Comparison of ENCODE assay signal across 8 cellular contexts in genomic region chr7:2355079-2356008, GRCh38. TPM values are rescaled to one million over a fixed set of nuclear protein-coding genes. Genes with fewer than 3 reads are reported as not detected.
DNase-seq lines count a peak whose midpoint lies in the region; ATAC-seq, FAIRE-seq and TF ChIP-seq lines count a peak whose summit lies in the region.

No MANE protein-coding gene starts in this region.

- no peak for TF ChIP-seq POLR2A in GM12891 (IDR thresholded peaks at IDR 0.05; ENCODE audit: low read depth, low read length)

- H3K36me3 Mint-ChIP-seq in dendritic cell treated with granulocyte-macrophage colony-stimulating factor and Interleukin-4, amounts not matched to agents 40 ng/mL and 50 ng/mL, for 4 days (ENCODE audit: low read depth) = peaks cover 50% of the 10 kb centered on the region

- H3K9me3 Mint-ChIP-seq in dendritic cell treated with granulocyte-macrophage colony-stimulating factor and Interleukin-4, amounts not matched to agents 40 ng/mL and 50 ng/mL, for 4 days = no peaks in the 10 kb centered on the region

- peak overlapping the region; percentile 80 to 90 for H3K9ac ChIP-seq in mucosa of rectum (ENCODE audit: low read depth in 1 of 2, low read length in 2 of 2)

- TF ChIP-seq CTCF in GM10266 (IDR thresholded peaks at IDR 0.05; ENCODE audit: control insufficient read depth, insufficient read depth, low read depth, missing control alignments) = no peak

- H3K4me3 ChIP-seq in SJSA1 = peak overlapping the region; percentile 95
- H3K4me3 ChIP-seq in mucosa of rectum (ENCODE audit: low read length in 2 of 2) = peak overlapping the region; percentile 81 to 83

- peaks cover 44% of the 10 kb centered on the region for H3K36me3 ChIP-seq in SJSA1
- peaks cover 1 to 14% of the 10 kb centered on the region in 2 donors for H3K36me3 ChIP-seq in mucosa of rectum (ENCODE audit: control insufficient read depth in 2 of 2, insufficient read depth in 2 of 2, low read length in 2 of 2)

- peak; percentile 20 for ATAC-seq in HG02884 (IDR thresholded peaks at IDR 0.05; ENCODE audit: unreplicated experiment)

- H3K4me1 Mint-ChIP-seq in dendritic cell treated with granulocyte-macrophage colony-stimulating factor and Interleukin-4, amounts not matched to agents 40 ng/mL and 50 ng/mL, for 4 days (ENCODE audit: low read depth) = peaks cover 38% of the 10 kb centered on the region

- H3K9me3 ChIP-seq in SJSA1 (replicated peaks) (no peaks in the 10 kb centered on the region), mucosa of rectum (ENCODE audit: control insufficient read depth in 2 of 2, low read length in 2 of 2) (no peaks in the 10 kb centered on the region)

- no peaks in the 10 kb centered on the region for H3K27me3 Mint-ChIP-seq in dendritic cell treated with granulocyte-macrophage colony-stimulating factor and Interleukin-4, amounts not matched to agents 40 ng/mL and 50 ng/mL, for 4 days

- H3K27ac Mint-ChIP-seq in dendritic cell treated with granulocyte-macrophage colony-stimulating factor and Interleukin-4, amounts not matched to agents 40 ng/mL and 50 ng/mL, for 4 days = peak overlapping the region; percentile 100

- H3K27ac ChIP-seq in SJSA1 (peak overlapping the region; percentile 100), mucosa of rectum (ENCODE audit: low read depth in 2 of 2, low read length in 2 of 2) (peak overlapping the region in 1 of 2 donors; percentile 38)

- intact Hi-C loops in dendritic cell treated with granulocyte-macrophage colony-stimulating factor and Interleukin-4, amounts not matched to agents 40 ng/mL and 50 ng/mL, for 4 days (cut with micrococcal nuclease) = loop anchor here (10.0 kb wide), 2 partner anchors 49 to 691 kb away; partner anchors contain the start of gene CHST12

- DNase-seq in GM10266 (ENCODE audit: extremely low spot score) (peak; percentile 25), SJSA1 (ENCODE audit: low read depth in 1 of 2, low spot score in 2 of 2) (peak in 1 of 2 experiments; percentile 32), urothelium cell line (ENCODE audit: low spot score) (peak; percentile 37), GM12891 (ENCODE audit: insufficient read length, low spot score) (no peak), DMS114 treated with DMSO at 0.1 percent for 48 hours (lab: John Stamatoyannopoulos, UW; ENCODE audit: unreplicated experiment) (no peak)

- H3K4me1 ChIP-seq in SJSA1 (replicated peaks) (peaks cover 11% of the 10 kb centered on the region), mucosa of rectum (ENCODE audit: control insufficient read depth in 2 of 2, insufficient read depth in 2 of 2, low read length in 2 of 2) (peaks cover 16 to 21% of the 10 kb centered on the region in 2 donors)

- FAIRE-seq in urothelium cell line (lab: Jason Lieb, UNC) = no peak
- no peak for FAIRE-seq in GM12891 (lab: Jason Lieb, UNC)

- peak overlapping the region; percentile 87 for H3K4me3 Mint-ChIP-seq in dendritic cell treated with granulocyte-macrophage colony-stimulating factor and Interleukin-4, amounts not matched to agents 40 ng/mL and 50 ng/mL, for 4 days

- H3K27me3 ChIP-seq in SJSA1 (replicated peaks) (no peaks in the 10 kb centered on the region), mucosa of rectum (ENCODE audit: control insufficient read depth in 2 of 2, insufficient read depth in 2 of 2, low read length in 2 of 2) (no peaks in the 10 kb centered on the region)

TF ChIP-seq in GM12891, 5 proteins besides CTCF, POLR2A, EP300 and RAD21:
- no peak for TF ChIP-seq PAX5 (IDR thresholded peaks at IDR 0.05; ENCODE audit: insufficient read depth, low read length, severe bottlenecking)
- TF ChIP-seq POU2F2 (IDR thresholded peaks at IDR 0.05; ENCODE audit: low read depth, low read length) = no peak
- TF ChIP-seq TAF1 (IDR thresholded peaks at IDR 0.05; ENCODE audit: low read depth, low read length) = no peak
- no peak for TF ChIP-seq POLR2AphosphoS5 (IDR thresholded peaks at IDR 0.05; ENCODE audit: low read depth, low read length)
- no peak for TF ChIP-seq SPI1 (IDR thresholded peaks at IDR 0.05; ENCODE audit: low read depth, low read length)

RNA-seq across cellular contexts. Expression of gene EIF3B, which starts 0.7 kb away (rescaled TPM):
- total RNA-seq in SJSA1 (2014; rRNA removed; shearing (Covaris generic)) = 192 and 199 TPM in 2 replicates
- 131 TPM for polyA plus RNA-seq in GM12891 (2012; ENCODE audit: low read depth, missing spikeins)

RNA-seq across cellular contexts. Expression of gene SNX8, which starts 41.1 kb away (rescaled TPM):
- total RNA-seq in SJSA1 (2014; rRNA removed; shearing (Covaris generic)) = 10.1 and 12.2 TPM in 2 replicates
- 89.1 TPM for polyA plus RNA-seq in GM12891 (2012; ENCODE audit: low read depth, missing spikeins)

RNA-seq across cellular contexts. Expression of gene CHST12, which starts 48.1 kb away (rescaled TPM):
- 9.7 and 10.7 TPM in 2 replicates for total RNA-seq in SJSA1 (2014; rRNA removed; shearing (Covaris generic))
- polyA plus RNA-seq in GM12891 (2012; ENCODE audit: low read depth, missing spikeins) = 6.4 TPM

Comparison
In these comparisons a context has a peak if more than half of its experiments do, and no peak if none do; other contexts are left out.
1. DNase-seq: peak in GM10266 (single experiment) and urothelium cell line (single experiment); none in GM12891 (single experiment) and DMS114 treated with DMSO at 0.1 percent for 48 hours (single experiment).